Comparison of ENCODE assay signal across 15 cellular contexts in genomic region chr14:98966465-98967162, GRCh38.
DNase-seq lines count a peak whose midpoint lies in the region; ATAC-seq, FAIRE-seq and TF ChIP-seq lines count a peak whose summit lies in the region.
"Had no signal": no experiment of that assay in that cellular context is flagged by ENCODE, and none has a peak within 500 bp of the region (broad histone marks: within the 10 kb centered on the region; RNA-seq: fewer than 3 reads in every experiment).

No MANE protein-coding gene starts in this region.

- H3K27me3 Mint-ChIP-seq in activated T-cell treated with anti-CD3 and anti-CD28 coated beads, Interleukin-2, amount 50 U/mL, for 72 hours (ENCODE audit: low read depth) = peaks cover 5% of the 10 kb centered on the region
- no peaks in the 10 kb centered on the region for H3K27me3 Mint-ChIP-seq in activated T-cell treated with anti-CD3 and anti-CD28 coated beads, Interleukin-2, amount 50 U/mL, for 24 hours
- no peaks in the 10 kb centered on the region for H3K27me3 Mint-ChIP-seq in T-cell
- H3K27me3 Mint-ChIP-seq in effector memory CD8-positive, alpha-beta T cell = no peaks in the 10 kb centered on the region
- no peaks in the 10 kb centered on the region for H3K27me3 Mint-ChIP-seq in naive thymus-derived CD8-positive, alpha-beta T cell

- no peak for DNase-seq in activated T-cell treated with anti-CD3 and anti-CD28 coated beads, Interleukin-2, amount 50 U/mL, for 72 hours
- no peak for DNase-seq in activated T-cell treated with anti-CD3 and anti-CD28 coated beads, Interleukin-2, amount 50 U/mL, for 24 hours
- DNase-seq in T-cell (no peak), GM12891 (ENCODE audit: insufficient read length, low spot score) (no peak), DMS 273 (lab: John Stamatoyannopoulos, UW; ENCODE audit: unreplicated experiment) (no peak)
- no peak for DNase-seq in effector memory CD8-positive, alpha-beta T cell
- no peak for DNase-seq in naive thymus-derived CD8-positive, alpha-beta T cell
- DNase-seq: 8988T, AML-193, Calu3, DMS79, GM23248 had no signal

- POLR2A ChIA-PET in T-cell (lab: Charles Lee) = no interaction called here
- POLR2A ChIA-PET in naive thymus-derived CD8-positive, alpha-beta T cell (lab: Charles Lee) = interaction anchor here (0.6 kb wide), 1 partner anchor 186 kb away, joined by 3 read pairs; no protein-coding TSS in a partner anchor

- no peaks in the 10 kb centered on the region for H3K36me3 Mint-ChIP-seq in activated T-cell treated with anti-CD3 and anti-CD28 coated beads, Interleukin-2, amount 50 U/mL, for 72 hours (ENCODE audit: insufficient read depth in 2 of 2)
- no peaks in the 10 kb centered on the region for H3K36me3 Mint-ChIP-seq in activated T-cell treated with anti-CD3 and anti-CD28 coated beads, Interleukin-2, amount 50 U/mL, for 24 hours (ENCODE audit: low read depth)
- H3K36me3 Mint-ChIP-seq in T-cell = no peaks in the 10 kb centered on the region
- H3K36me3 Mint-ChIP-seq in effector memory CD8-positive, alpha-beta T cell (ENCODE audit: insufficient read depth) = no peaks in the 10 kb centered on the region
- no peaks in the 10 kb centered on the region for H3K36me3 Mint-ChIP-seq in naive thymus-derived CD8-positive, alpha-beta T cell

- no peak for TF ChIP-seq POLR2A in GM12891 (IDR thresholded peaks at IDR 0.05; ENCODE audit: low read depth, low read length)

- CTCF ChIA-PET in T-cell (lab: Charles Lee) = no interaction called here

- H3K4me3 Mint-ChIP-seq in activated T-cell treated with anti-CD3 and anti-CD28 coated beads, Interleukin-2, amount 50 U/mL, for 72 hours = no peak overlapping the region
- no peak overlapping the region for H3K4me3 Mint-ChIP-seq in activated T-cell treated with anti-CD3 and anti-CD28 coated beads, Interleukin-2, amount 50 U/mL, for 24 hours
- no peak overlapping the region for H3K4me3 Mint-ChIP-seq in T-cell
- no peak overlapping the region for H3K4me3 Mint-ChIP-seq in effector memory CD8-positive, alpha-beta T cell
- H3K4me3 Mint-ChIP-seq in naive thymus-derived CD8-positive, alpha-beta T cell = no peak overlapping the region

- peaks cover 28% of the 10 kb centered on the region for H3K4me1 Mint-ChIP-seq in activated T-cell treated with anti-CD3 and anti-CD28 coated beads, Interleukin-2, amount 50 U/mL, for 72 hours (ENCODE audit: low read depth)
- H3K4me1 Mint-ChIP-seq in activated T-cell treated with anti-CD3 and anti-CD28 coated beads, Interleukin-2, amount 50 U/mL, for 24 hours (ENCODE audit: low read depth) = peaks cover 34% of the 10 kb centered on the region
- peaks cover 41 to 52% (median 42%) of the 10 kb centered on the region in 3 donors for H3K4me1 Mint-ChIP-seq in T-cell
- peaks cover 35 to 37% of the 10 kb centered on the region in 2 donors for H3K4me1 Mint-ChIP-seq in effector memory CD8-positive, alpha-beta T cell (ENCODE audit: low read depth in 2 of 2)
- H3K4me1 Mint-ChIP-seq in naive thymus-derived CD8-positive, alpha-beta T cell = peaks cover 26 to 65% (median 45%) of the 10 kb centered on the region in 4 donors

- FAIRE-seq in GM12891 (lab: Jason Lieb, UNC) = no peak
- FAIRE-seq: GM12878, H54 had no signal

- H3K9me3 Mint-ChIP-seq in activated T-cell treated with anti-CD3 and anti-CD28 coated beads, Interleukin-2, amount 50 U/mL, for 72 hours = peaks cover 0 to 2% of the 10 kb centered on the region in 2 donors
- H3K9me3 Mint-ChIP-seq in activated T-cell treated with anti-CD3 and anti-CD28 coated beads, Interleukin-2, amount 50 U/mL, for 24 hours = no peaks in the 10 kb centered on the region
- H3K9me3 Mint-ChIP-seq in T-cell = no peaks in the 10 kb centered on the region
- no peaks in the 10 kb centered on the region for H3K9me3 Mint-ChIP-seq in effector memory CD8-positive, alpha-beta T cell
- H3K9me3 Mint-ChIP-seq in naive thymus-derived CD8-positive, alpha-beta T cell = peaks cover 0 to 2% (median 0%) of the 10 kb centered on the region in 9 donors

- ATAC-seq in activated T-cell treated with anti-CD3 and anti-CD28 coated beads, Interleukin-2, amount 50 U/mL, for 72 hours (replicated peaks in 1 of 2) = peak; percentile 34 to 55
- ATAC-seq in T-cell (replicated peaks in 1 of 4) = no peak
- ATAC-seq in effector memory CD8-positive, alpha-beta T cell (replicated peaks) = no peak
- ATAC-seq in naive thymus-derived CD8-positive, alpha-beta T cell = no peak
- ATAC-seq: GM12878, HCT116 had no signal

- no peak overlapping the region for H3K27ac Mint-ChIP-seq in activated T-cell treated with anti-CD3 and anti-CD28 coated beads, Interleukin-2, amount 50 U/mL, for 72 hours
- no peak overlapping the region for H3K27ac Mint-ChIP-seq in activated T-cell treated with anti-CD3 and anti-CD28 coated beads, Interleukin-2, amount 50 U/mL, for 24 hours
- peak overlapping the region; percentile 62 to 68 for H3K27ac Mint-ChIP-seq in T-cell
- peak overlapping the region; percentile 19 to 87 for H3K27ac Mint-ChIP-seq in effector memory CD8-positive, alpha-beta T cell
- H3K27ac Mint-ChIP-seq in naive thymus-derived CD8-positive, alpha-beta T cell = peak overlapping the region in 7 of 10 donors; percentile 7 to 89 (median 66)

TF ChIP-seq in GM12891, 5 proteins besides CTCF, POLR2A, EP300 and RAD21:
- TF ChIP-seq SPI1 (IDR thresholded peaks at IDR 0.05; ENCODE audit: low read depth, low read length) (no peak), PAX5 (IDR thresholded peaks at IDR 0.05; ENCODE audit: insufficient read depth, low read length, severe bottlenecking) (no peak), POU2F2 (IDR thresholded peaks at IDR 0.05; ENCODE audit: low read depth, low read length) (no peak), POLR2AphosphoS5 (IDR thresholded peaks at IDR 0.05; ENCODE audit: low read depth, low read length) (no peak), TAF1 (IDR thresholded peaks at IDR 0.05; ENCODE audit: low read depth, low read length) (no peak)

Comparison
In these comparisons a context has a peak if more than half of its experiments do, and no peak if none do; other contexts are left out.
1. ATAC-seq: peak in activated T-cell treated with anti-CD3 and anti-CD28 coated beads, Interleukin-2, amount 50 U/mL, for 72 hours (2 of 2); none in T-cell (0 of 4), effector memory CD8-positive, alpha-beta T cell (single experiment) and naive thymus-derived CD8-positive, alpha-beta T cell (0 of 2).
2. H3K27ac Mint-ChIP-seq: peak in T-cell (2 of 2), effector memory CD8-positive, alpha-beta T cell (2 of 2) and naive thymus-derived CD8-positive, alpha-beta T cell (7 of 10); none in activated T-cell treated with anti-CD3 and anti-CD28 coated beads, Interleukin-2, amount 50 U/mL, for 72 hours (single experiment) and activated T-cell treated with anti-CD3 and anti-CD28 coated beads, Interleukin-2, amount 50 U/mL, for 24 hours (single experiment).